10 cellular contexts compared by ENCODE assay signal in genomic region chr4:144575181-144575580, GRCh38.
DNase-seq lines count a peak whose midpoint lies in the region; ATAC-seq, FAIRE-seq and TF ChIP-seq lines count a peak whose summit lies in the region.
"Had no signal": no experiment of that assay in that cellular context is flagged by ENCODE, and none has a peak within 500 bp of the region (broad histone marks: within the 10 kb centered on the region; RNA-seq: fewer than 3 reads in every experiment).

No MANE protein-coding gene starts in this region.

- TF ChIP-seq CTCF in LNCaP clone FGC (IDR thresholded peaks at IDR 0.05; ENCODE audit: control insufficient read depth, extremely low read depth, insufficient read depth) (peak; percentile 59), endothelial cell of umbilical vein (IDR thresholded peaks at IDR 0.05; ENCODE audit: extremely low read depth in 1 of 2, insufficient read depth in 1 of 2, low read depth in 1 of 2, low read length in 2 of 2) (peak; percentile 43 to 46)

- peaks cover 26% of the 10 kb centered on the region for H3K4me1 ChIP-seq in endothelial cell of umbilical vein (ENCODE audit: control insufficient read depth, extremely low read depth, insufficient read depth, low read length)
- H3K4me1 ChIP-seq: gastrocnemius medialis had no signal

- H2AFZ ChIP-seq in endothelial cell of umbilical vein (ENCODE audit: low read depth, low read length) = peak overlapping the region; percentile 37

- H3K4me3 ChIP-seq in LNCaP clone FGC (ENCODE audit: low read depth, low read length) = no peak overlapping the region
- H3K4me3 ChIP-seq in endothelial cell of umbilical vein (replicated peaks in 1 of 3; ENCODE audit: insufficient read depth in 1 of 3, low read depth in 1 of 3, low read length in 3 of 3) = no peak overlapping the region
- H3K4me3 ChIP-seq: gastrocnemius medialis had no signal

- DNase-seq in NCI-H2107 treated with DMSO at 0.1 percent for 48 hours (lab: John Stamatoyannopoulos, UW; ENCODE audit: unreplicated experiment) (peak; percentile 7), NCI-H2107 (lab: John Stamatoyannopoulos, UW) (no peak), LNCaP clone FGC (ENCODE audit: low read depth) (no peak), endothelial cell of umbilical vein (ENCODE audit: low read depth, low spot score) (peak; percentile 57)
- peak; percentile 24 for DNase-seq in stimulated activated naive B cell treated with anti-CD40 and anti-IgM and Interleukin-4, amounts not matched to agents 10 μg/mL and 1 μg/mL and 100 μg/mL, for 72 hours
- DNase-seq in activated CD4-positive, alpha-beta T cell treated with anti-CD3 and anti-CD28 coated beads, Interleukin-2, amount 50 U/mL, for 1 hour = no peak
- DNase-seq: gastrocnemius medialis, NCI-H446 had no signal

- H3K4me2 ChIP-seq in endothelial cell of umbilical vein (ENCODE audit: insufficient read depth, low read length) = no peak overlapping the region

- POLR2A ChIA-PET in endothelial cell of umbilical vein (lab: Charles Lee) = no interaction called here

- CTCF ChIA-PET in endothelial cell of umbilical vein (lab: Charles Lee) = interaction anchor here (0.6 to 1.9 kb wide), 5 partner anchors 9 to 400 kb away, joined by 3 to 8 read pairs (median 5); no protein-coding TSS in a partner anchor

- intact Hi-C loops in endothelial cell of umbilical vein (cut with micrococcal nuclease) = loop anchor here (1.0 to 10.0 kb wide), 3 partner anchors 218 to 490 kb away; no protein-coding TSS in a partner anchor

- BruUV-seq in endothelial cell of umbilical vein (replicated peaks; lab: Mats Ljungman, UMichigan) = no TSS peak

- no peak overlapping the region for H3K27ac Mint-ChIP-seq in stimulated activated naive B cell treated with anti-CD40 and anti-IgM and Interleukin-4, amounts not matched to agents 10 μg/mL and 1 μg/mL and 100 μg/mL, for 72 hours

- H3K27ac ChIP-seq in endothelial cell of umbilical vein (ENCODE audit: insufficient read depth, low read depth, low read length) = no peak overlapping the region
- H3K27ac ChIP-seq: gastrocnemius medialis had no signal

- H3K79me2 ChIP-seq in endothelial cell of umbilical vein (ENCODE audit: control insufficient read depth, insufficient read depth, low read length) = peaks cover 4% of the 10 kb centered on the region

- no peaks in the 10 kb centered on the region for H4K20me1 ChIP-seq in endothelial cell of umbilical vein (replicated peaks; ENCODE audit: control insufficient read depth, extremely low read depth, insufficient read depth, low read length)

- no peaks in the 10 kb centered on the region for H3K36me3 Mint-ChIP-seq in stimulated activated naive B cell treated with anti-CD40 and anti-IgM and Interleukin-4, amounts not matched to agents 10 μg/mL and 1 μg/mL and 100 μg/mL, for 72 hours

- no peaks in the 10 kb centered on the region for H3K9me3 ChIP-seq in endothelial cell of umbilical vein (replicated peaks; ENCODE audit: control insufficient read depth, insufficient read depth, low read length)
- H3K9me3 ChIP-seq: gastrocnemius medialis had no signal

- H3K36me3 ChIP-seq in endothelial cell of umbilical vein (ENCODE audit: control insufficient read depth in 2 of 2, extremely low read depth in 1 of 2, insufficient read depth in 2 of 2, low read length in 2 of 2) = no peaks in the 10 kb centered on the region
- H3K36me3 ChIP-seq: gastrocnemius medialis had no signal

- H3K4me1 Mint-ChIP-seq in stimulated activated naive B cell treated with anti-CD40 and anti-IgM and Interleukin-4, amounts not matched to agents 10 μg/mL and 1 μg/mL and 100 μg/mL, for 72 hours = peaks cover 7 to 26% of the 10 kb centered on the region in 2 donors

- H3K9ac ChIP-seq in endothelial cell of umbilical vein (replicated peaks; ENCODE audit: extremely low read depth, insufficient read depth, low read length) = no peak overlapping the region

- TF ChIP-seq POLR2A in endothelial cell of umbilical vein (IDR thresholded peaks at IDR 0.05; ENCODE audit: low read depth, low read length) = no peak

- ATAC-seq in stimulated activated naive B cell treated with anti-CD40 and anti-IgM and Interleukin-4, amounts not matched to agents 10 μg/mL and 1 μg/mL and 100 μg/mL, for 72 hours (replicated peaks) = peak; percentile 71 to 81
- ATAC-seq in GM21526 (IDR thresholded peaks at IDR 0.05; ENCODE audit: low FRiP score, unreplicated experiment) (no peak), HG03342 (IDR thresholded peaks at IDR 0.05; ENCODE audit: unreplicated experiment) (no peak)
- ATAC-seq: gastrocnemius medialis had no signal

- no peak overlapping the region for H3K4me3 Mint-ChIP-seq in stimulated activated naive B cell treated with anti-CD40 and anti-IgM and Interleukin-4, amounts not matched to agents 10 μg/mL and 1 μg/mL and 100 μg/mL, for 72 hours

- dilution Hi-C loops in endothelial cell of umbilical vein (cut with MboI; ENCODE audit: extremely low pct_ligation_motif_present, low sequenced_read_pairs) = no loop called here

- H3K27me3 Mint-ChIP-seq in stimulated activated naive B cell treated with anti-CD40 and anti-IgM and Interleukin-4, amounts not matched to agents 10 μg/mL and 1 μg/mL and 100 μg/mL, for 72 hours = no peaks in the 10 kb centered on the region

- no peaks in the 10 kb centered on the region for H3K27me3 ChIP-seq in endothelial cell of umbilical vein (ENCODE audit: control insufficient read depth in 2 of 2, insufficient read depth in 2 of 2, low read length in 2 of 2)
- H3K27me3 ChIP-seq: gastrocnemius medialis had no signal

- no peaks in the 10 kb centered on the region for H3K9me1 ChIP-seq in endothelial cell of umbilical vein (replicated peaks; ENCODE audit: control insufficient read depth, extremely low read depth, insufficient read depth, low read length)

- H3K9me3 Mint-ChIP-seq in stimulated activated naive B cell treated with anti-CD40 and anti-IgM and Interleukin-4, amounts not matched to agents 10 μg/mL and 1 μg/mL and 100 μg/mL, for 72 hours = no peaks in the 10 kb centered on the region

- FAIRE-seq in endothelial cell of umbilical vein (lab: Jason Lieb, UNC) = peak; percentile 59

TF ChIP-seq in endothelial cell of umbilical vein, 7 proteins besides CTCF, POLR2A, EP300 and RAD21:
- TF ChIP-seq POLR2AphosphoS5 (IDR thresholded peaks at IDR 0.05; ENCODE audit: insufficient read depth, low read depth, low read length) = no peak
- TF ChIP-seq GATA2 (IDR thresholded peaks at IDR 0.05; ENCODE audit: insufficient read depth, insufficient read length, low read depth, low read length) = no peak
- no peak for TF ChIP-seq EZH2 (IDR thresholded peaks at IDR 0.05; ENCODE audit: borderline replicate concordance, low read depth, low read length, severe bottlenecking)
- TF ChIP-seq FOS (IDR thresholded peaks at IDR 0.05; ENCODE audit: borderline replicate concordance, insufficient read depth, low read length) = no peak
- TF ChIP-seq, protein P1, sequence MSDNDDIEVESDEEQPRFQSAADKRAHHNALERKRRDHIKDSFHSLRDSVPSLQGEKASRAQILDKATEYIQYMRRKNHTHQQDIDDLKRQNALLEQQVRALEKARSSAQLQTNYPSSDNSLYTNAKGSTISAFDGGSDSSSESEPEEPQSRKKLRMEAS (IDR thresholded peaks at IDR 0.05; ENCODE audit: insufficient read depth, insufficient read length) = no peak
- TF ChIP-seq JUN (IDR thresholded peaks at IDR 0.05; ENCODE audit: borderline replicate concordance, insufficient read depth, insufficient read length, low read depth) = no peak
- TF ChIP-seq MYC (IDR thresholded peaks at IDR 0.05; ENCODE audit: low read depth, low read length) = no peak

Comparison
In these comparisons a context has a peak if more than half of its experiments do, and no peak if none do; other contexts are left out.
1. DNase-seq: peak in NCI-H2107 treated with DMSO at 0.1 percent for 48 hours (single experiment), endothelial cell of umbilical vein (single experiment) and stimulated activated naive B cell treated with anti-CD40 and anti-IgM and Interleukin-4, amounts not matched to agents 10 μg/mL and 1 μg/mL and 100 μg/mL, for 72 hours (single experiment); none in NCI-H2107 (single experiment), LNCaP clone FGC (single experiment) and activated CD4-positive, alpha-beta T cell treated with anti-CD3 and anti-CD28 coated beads, Interleukin-2, amount 50 U/mL, for 1 hour (single experiment).
2. ATAC-seq: peak in stimulated activated naive B cell treated with anti-CD40 and anti-IgM and Interleukin-4, amounts not matched to agents 10 μg/mL and 1 μg/mL and 100 μg/mL, for 72 hours (2 of 2); none in GM21526 (single experiment) and HG03342 (single experiment).